In genomic region chr2:131035826-131036231, GRCh38 we compare ENCODE assay signal across 11 cellular contexts. TPM values are rescaled to one million over a fixed set of nuclear protein-coding genes. Genes with fewer than 3 reads are reported as not detected.
A peak's percentile ranks its signal among the peaks of the same experiment; 100 is the strongest.
DNase-seq lines count a peak whose midpoint lies in the region; ATAC-seq and TF ChIP-seq lines count a peak whose summit lies in the region.
"Had no signal": no experiment of that assay in that cellular context is flagged by ENCODE, and none has a peak within 500 bp of the region (broad histone marks: within the 10 kb centered on the region; RNA-seq: fewer than 3 reads in every experiment).

No MANE protein-coding gene starts in this region.

- no peaks in the 10 kb centered on the region for H3K36me3 Mint-ChIP-seq in glutamatergic neuron (ENCODE audit: unreplicated experiment)
- H3K36me3 Mint-ChIP-seq in Calu3 (ENCODE audit: insufficient read depth, unreplicated experiment): peaks cover 5% of the 10 kb centered on the region
- H3K36me3 Mint-ChIP-seq: CD4-positive, alpha-beta memory T cell had no signal

- H3K9me3 ChIP-seq in NT2/D1 (ENCODE audit: insufficient read depth, low read length): no peaks in the 10 kb centered on the region

- BruUV-seq in Calu3 (replicated peaks; lab: Mats Ljungman, UMichigan): no TSS peak

- no peak for DNase-seq in BJ (ENCODE audit: low read depth)
- no peak for DNase-seq in NT2/D1 (ENCODE audit: low read depth, low spot score)
- DNase-seq in glutamatergic neuron: no peak
- DNase-seq in SW 1271 (lab: John Stamatoyannopoulos, UW): no peak
- DNase-seq in Calu3: no peak
- no peak for DNase-seq in AG08396 (ENCODE audit: low spot score)
- DNase-seq: aorta; CD4-positive, alpha-beta memory T cell; HCEC 1CT had no signal

- H3K9me3 Mint-ChIP-seq in glutamatergic neuron (ENCODE audit: unreplicated experiment): peaks cover 12% of the 10 kb centered on the region
- H3K9me3 Mint-ChIP-seq in Calu3 (ENCODE audit: low read depth, unreplicated experiment): no peaks in the 10 kb centered on the region
- H3K9me3 Mint-ChIP-seq: CD4-positive, alpha-beta memory T cell had no signal

- ATAC-seq in HG02642 (IDR thresholded peaks at IDR 0.05; ENCODE audit: poor library complexity, unreplicated experiment): no peak

- H3K27me3 Mint-ChIP-seq in glutamatergic neuron (ENCODE audit: unreplicated experiment): peaks cover 4% of the 10 kb centered on the region
- H3K27me3 Mint-ChIP-seq in Calu3 (ENCODE audit: unreplicated experiment): no peaks in the 10 kb centered on the region

- H3K4me3 ChIP-seq in BJ (ENCODE audit: low read depth, low read length): peak overlapping the region; percentile 53
- H3K4me3 ChIP-seq in NT2/D1 (ENCODE audit: insufficient read length, low read depth): no peak overlapping the region
- H3K4me3 ChIP-seq in rectal smooth muscle tissue (ENCODE audit: low read length): peak overlapping the region; percentile 64

- CTCF ChIA-PET in BJ (lab: Yijun Ruan, JAX) (no interaction called here), Calu3 (lab: Charles Lee) (no interaction called here)

- H3K4me1 ChIP-seq in NT2/D1 (ENCODE audit: insufficient read depth, insufficient read length) (peaks cover 22% of the 10 kb centered on the region), rectal smooth muscle tissue (ENCODE audit: control insufficient read depth, insufficient read depth, low read length) (no peaks in the 10 kb centered on the region)

- intact Hi-C loops in Calu3 (cut with micrococcal nuclease; ENCODE audit: unreplicated experiment): no loop called here

- peaks cover 7% of the 10 kb centered on the region for H3K4me1 Mint-ChIP-seq in glutamatergic neuron (ENCODE audit: low read depth, unreplicated experiment)
- no peaks in the 10 kb centered on the region for H3K4me1 Mint-ChIP-seq in Calu3 (ENCODE audit: low read depth, unreplicated experiment)

- no peak overlapping the region for H3K27ac ChIP-seq in rectal smooth muscle tissue (ENCODE audit: low read depth, low read length)

- H3K27me3 ChIP-seq in BJ (ENCODE audit: control insufficient read depth, insufficient read depth, low read length) (no peaks in the 10 kb centered on the region), NT2/D1 (ENCODE audit: insufficient read depth, insufficient read length) (peaks cover 35% of the 10 kb centered on the region), rectal smooth muscle tissue (ENCODE audit: control insufficient read depth, insufficient read depth, low read length) (peaks cover 11% of the 10 kb centered on the region)

- H3K27ac Mint-ChIP-seq in glutamatergic neuron (ENCODE audit: unreplicated experiment) (peak overlapping the region; percentile 52), Calu3 (ENCODE audit: unreplicated experiment) (no peak overlapping the region)
- H3K27ac Mint-ChIP-seq: CD4-positive, alpha-beta memory T cell had no signal

- POLR2A ChIA-PET in BJ (lab: Charles Lee): no interaction called here

- H3K9ac ChIP-seq in NT2/D1 (ENCODE audit: insufficient read length, low read depth) (peak overlapping the region; percentile 79), rectal smooth muscle tissue (ENCODE audit: low read length) (no peak overlapping the region)

- peak overlapping the region; percentile 63 for H3K4me3 Mint-ChIP-seq in glutamatergic neuron (ENCODE audit: unreplicated experiment)
- no peak overlapping the region for H3K4me3 Mint-ChIP-seq in Calu3 (ENCODE audit: low read depth, unreplicated experiment)

- H3K36me3 ChIP-seq in BJ (ENCODE audit: control insufficient read depth, insufficient read depth, low read length) (peaks cover 1% of the 10 kb centered on the region; the same call in 1 of the 2 replicates), NT2/D1 (ENCODE audit: insufficient read depth, insufficient read length, low read length) (peaks cover 6% of the 10 kb centered on the region), rectal smooth muscle tissue (ENCODE audit: control insufficient read depth, insufficient read depth, low read length) (no peaks in the 10 kb centered on the region)

- no peak for TF ChIP-seq CTCF in BJ (IDR thresholded peaks at IDR 0.05; ENCODE audit: insufficient read depth, low read depth, low read length)
- TF ChIP-seq CTCF in glutamatergic neuron (IDR thresholded peaks at IDR 0.05; ENCODE audit: partially characterized antibody, unreplicated experiment): no peak
- no peak for TF ChIP-seq CTCF in Calu3 (IDR thresholded peaks at IDR 0.05; ENCODE audit: unreplicated experiment)

RNA-seq across cellular contexts. Expression of gene FAM168B, which starts 57.4 kb away (rescaled TPM):
- polyA plus RNA-seq in BJ (2011; rRNA removed): 62.9 and 85.6 TPM in 2 replicates
- 75.1 and 116 TPM in 2 replicates for polyA minus RNA-seq in BJ (2011; rRNA and poly(A)+ RNA removed)
- total RNA-seq in glutamatergic neuron (ENCODE audit: unreplicated experiment): 118 TPM
- 89.7 and 111 TPM in 2 replicates for total RNA-seq in Calu3 (2022)
